In genomic region chr9:137431416-137431931, GRCh38 we compare ENCODE assay signal across 23 cellular contexts. TPM values are rescaled to one million over a fixed set of nuclear protein-coding genes. Genes with fewer than 3 reads are reported as not detected.
"Had no signal": no experiment of that assay in that cellular context is flagged by ENCODE, and none has a peak within 500 bp of the region (broad histone marks: within the 10 kb centered on the region; RNA-seq: fewer than 3 reads in every experiment).

No MANE protein-coding gene starts in this region.

- ATAC-seq: activated CD8-positive, alpha-beta T cell treated with anti-CD3 and anti-CD28 coated beads, Interleukin-2, amount 10 ng/mL, durations not matched to agents 7 days and 5 days; lower lobe of right lung; stimulated activated memory B cell treated with anti-CD40 and anti-IgM and Interleukin-4, amounts not matched to agents 10 μg/mL and 1 μg/mL and 100 μg/mL, for 72 hours had no signal

- H3K36me3 ChIP-seq: esophagus squamous epithelium, lower lobe of right lung, tibial artery, vagina had no signal

- H3K4me3 Mint-ChIP-seq: activated B cell treated with CpG ODN at 0.5 μM for 24 hours; activated CD4-positive, alpha-beta T cell treated with anti-CD3 and anti-CD28 coated beads, Interleukin-2, amount 10 ng/mL, durations not matched to agents 24 days and 14 days; activated CD8-positive, alpha-beta T cell treated with anti-CD3 and anti-CD28 coated beads, Interleukin-2, amount 10 ng/mL, durations not matched to agents 7 days and 5 days; activated naive CD8-positive, alpha-beta T cell treated with anti-CD3 and anti-CD28 coated beads for 36 hours; activated T-helper 1 cell treated with anti-CD3 and anti-CD28 coated beads, Interleukin-12 subunit alpha, Interleukin-12 subunit beta, Interleukin-2, Interleukin-4 antibody, amounts not matched to agents 30 ng/mL and 10 ng/mL and 1 ng/mL, durations not matched to agents 14 hours and 24 hours and 36 hours; brain; central memory CD8-positive, alpha-beta T cell; nephron; stimulated activated memory B cell treated with anti-CD40 and anti-IgM and Interleukin-4, amounts not matched to agents 10 μg/mL and 1 μg/mL and 100 μg/mL, for 72 hours had no signal

- H3K27me3 ChIP-seq: vagina had no signal

- H3K27ac ChIP-seq: esophagus squamous epithelium, lower lobe of right lung, tibial artery, vagina had no signal

- H3K4me3 ChIP-seq: esophagus squamous epithelium, lower lobe of right lung, tibial artery, vagina had no signal

- H3K4me1 Mint-ChIP-seq: activated CD4-positive, alpha-beta T cell treated with anti-CD3 and anti-CD28 coated beads, Interleukin-2, amount 10 ng/mL, durations not matched to agents 24 days and 14 days; activated naive CD8-positive, alpha-beta T cell treated with anti-CD3 and anti-CD28 coated beads for 36 hours; brain; central memory CD8-positive, alpha-beta T cell; nephron had no signal

- H3K27ac Mint-ChIP-seq: activated B cell treated with CpG ODN at 0.5 μM for 24 hours; activated CD4-positive, alpha-beta T cell treated with anti-CD3 and anti-CD28 coated beads, Interleukin-2, amount 10 ng/mL, durations not matched to agents 24 days and 14 days; activated CD8-positive, alpha-beta T cell treated with anti-CD3 and anti-CD28 coated beads, Interleukin-2, amount 10 ng/mL, durations not matched to agents 7 days and 5 days; activated naive CD8-positive, alpha-beta T cell treated with anti-CD3 and anti-CD28 coated beads for 36 hours; activated T-helper 1 cell treated with anti-CD3 and anti-CD28 coated beads, Interleukin-12 subunit alpha, Interleukin-12 subunit beta, Interleukin-2, Interleukin-4 antibody, amounts not matched to agents 30 ng/mL and 10 ng/mL and 1 ng/mL, durations not matched to agents 14 hours and 24 hours and 36 hours; brain; nephron; stimulated activated memory B cell treated with anti-CD40 and anti-IgM and Interleukin-4, amounts not matched to agents 10 μg/mL and 1 μg/mL and 100 μg/mL, for 72 hours had no signal

- H3K36me3 Mint-ChIP-seq: activated naive CD8-positive, alpha-beta T cell treated with anti-CD3 and anti-CD28 coated beads for 36 hours; brain; stimulated activated memory B cell treated with anti-CD40 and anti-IgM and Interleukin-4, amounts not matched to agents 10 μg/mL and 1 μg/mL and 100 μg/mL, for 72 hours had no signal

- DNase-seq: activated B cell treated with CpG ODN at 0.5 μM for 24 hours; activated CD4-positive, alpha-beta T cell treated with anti-CD3 and anti-CD28 coated beads, Interleukin-2, amount 10 ng/mL, durations not matched to agents 24 days and 14 days; activated CD8-positive, alpha-beta T cell treated with anti-CD3 and anti-CD28 coated beads, Interleukin-2, amount 10 ng/mL, durations not matched to agents 7 days and 5 days; activated naive CD8-positive, alpha-beta T cell treated with anti-CD3 and anti-CD28 coated beads for 36 hours; amygdala; effector CD8-positive, alpha-beta T cell; esophagus squamous epithelium; glutamatergic neuron; hypothalamus; kidney glomerular epithelial cell; occipital lobe; stimulated activated CD4-positive, alpha-beta T cell treated with anti-CD3 and anti-CD28 coated beads, Interleukin-2, amount 100 ng/mL, for 48 hours; T-helper 2 cell; tibial artery had no signal

- H3K9me3 ChIP-seq: esophagus squamous epithelium, lower lobe of right lung, tibial artery, vagina had no signal

- H3K27me3 Mint-ChIP-seq: activated CD4-positive, alpha-beta T cell treated with anti-CD3 and anti-CD28 coated beads, Interleukin-2, amount 10 ng/mL, durations not matched to agents 24 days and 14 days; activated naive CD8-positive, alpha-beta T cell treated with anti-CD3 and anti-CD28 coated beads for 36 hours; brain; central memory CD8-positive, alpha-beta T cell had no signal

- H3K9me3 Mint-ChIP-seq: activated B cell treated with CpG ODN at 0.5 μM for 24 hours; activated CD4-positive, alpha-beta T cell treated with anti-CD3 and anti-CD28 coated beads, Interleukin-2, amount 10 ng/mL, durations not matched to agents 24 days and 14 days; activated naive CD8-positive, alpha-beta T cell treated with anti-CD3 and anti-CD28 coated beads for 36 hours; activated T-helper 1 cell treated with anti-CD3 and anti-CD28 coated beads, Interleukin-12 subunit alpha, Interleukin-12 subunit beta, Interleukin-2, Interleukin-4 antibody, amounts not matched to agents 30 ng/mL and 10 ng/mL and 1 ng/mL, durations not matched to agents 14 hours and 24 hours and 36 hours; brain; central memory CD8-positive, alpha-beta T cell; nephron; stimulated activated memory B cell treated with anti-CD40 and anti-IgM and Interleukin-4, amounts not matched to agents 10 μg/mL and 1 μg/mL and 100 μg/mL, for 72 hours had no signal

RNA-seq across cellular contexts. Expression of gene NOXA1, which starts 8.3 kb away (rescaled TPM):
- total RNA-seq: fibroblast of villous mesenchyme had no signal

RNA-seq across cellular contexts. Expression of gene ENTPD8, which starts 9.7 kb away (rescaled TPM):
- total RNA-seq: activated B cell treated with CpG ODN at 0.5 μM for 24 hours; activated CD4-positive, alpha-beta T cell treated with anti-CD3 and anti-CD28 coated beads, Interleukin-2, amount 10 ng/mL, durations not matched to agents 24 days and 14 days; activated CD8-positive, alpha-beta T cell treated with anti-CD3 and anti-CD28 coated beads, Interleukin-2, amount 10 ng/mL, durations not matched to agents 7 days and 5 days; activated naive CD8-positive, alpha-beta T cell treated with anti-CD3 and anti-CD28 coated beads for 36 hours; activated T-helper 1 cell treated with anti-CD3 and anti-CD28 coated beads, Interleukin-12 subunit alpha, Interleukin-12 subunit beta, Interleukin-2, Interleukin-4 antibody, amounts not matched to agents 30 ng/mL and 10 ng/mL and 1 ng/mL, durations not matched to agents 14 hours and 24 hours and 36 hours; esophagus squamous epithelium; subcutaneous adipose tissue; vagina had no signal
